Comparison of ENCODE assay signal across 1 cellular context in genomic region chr10:44935201-44935960, GRCh38.
TF ChIP-seq lines count a peak whose summit lies in the region.

No MANE protein-coding gene starts in this region.

TF ChIP-seq in HepG2, 621 proteins besides CTCF, POLR2A, EP300 and RAD21 (continued from another document and continues in another):
- TF ChIP-seq ZBTB37 (CRISPR knock-in tag; IDR thresholded peaks at IDR 0.05) (no peak), SRSF9 (IDR thresholded peaks at IDR 0.05; ENCODE audit: borderline replicate concordance, insufficient read depth, low read depth, low read length, poor library complexity, severe bottlenecking) (no peak), PAXIP1 (CRISPR knock-in tag; conservative IDR thresholded peaks at IDR 0.05) (peak; percentile 72), CC2D1A (CRISPR knock-in tag; IDR thresholded peaks at IDR 0.05) (no peak), ZFP36L1 (CRISPR knock-in tag; IDR thresholded peaks at IDR 0.05) (peak; percentile 93), TIGD3 (CRISPR knock-in tag; IDR thresholded peaks at IDR 0.05; ENCODE audit: borderline replicate concordance) (no peak), KDM4B (CRISPR knock-in tag; IDR thresholded peaks at IDR 0.05) (no peak), ZNF530 (CRISPR knock-in tag; IDR thresholded peaks at IDR 0.05; ENCODE audit: low read depth) (peak; percentile 71; the same call in 1 of the 2 replicates), ADNP (CRISPR knock-in tag; IDR thresholded peaks at IDR 0.05) (no peak), ATF7-NPFF (CRISPR knock-in tag; IDR thresholded peaks at IDR 0.05; ENCODE audit: low read depth) (peak; percentile 92), TEAD3 (CRISPR knock-in tag; optimal IDR thresholded peaks at IDR 0.05; ENCODE audit: borderline replicate concordance) (peak; percentile 96), ZFP36L2 (CRISPR knock-in tag; IDR thresholded peaks at IDR 0.05) (no peak), NBN (conservative IDR thresholded peaks at IDR 0.05) (no peak), ETV5 (CRISPR knock-in tag; IDR thresholded peaks at IDR 0.05; ENCODE audit: borderline replicate concordance) (peak; percentile 23; the same call in 1 of the 2 replicates), FUBP1 (CRISPR knock-in tag; IDR thresholded peaks at IDR 0.05; ENCODE audit: borderline replicate concordance) (no peak), HHEX (CRISPR knock-in tag; IDR thresholded peaks at IDR 0.05) (no peak), ZEB1 (IDR thresholded peaks at IDR 0.05; ENCODE audit: insufficient replicate concordance, low read depth) (no peak), ZNF407 (CRISPR knock-in tag; IDR thresholded peaks at IDR 0.05; ENCODE audit: not compliant biosample characterization) (peak; percentile 48)
- TF ChIP-seq, protein P1, sequence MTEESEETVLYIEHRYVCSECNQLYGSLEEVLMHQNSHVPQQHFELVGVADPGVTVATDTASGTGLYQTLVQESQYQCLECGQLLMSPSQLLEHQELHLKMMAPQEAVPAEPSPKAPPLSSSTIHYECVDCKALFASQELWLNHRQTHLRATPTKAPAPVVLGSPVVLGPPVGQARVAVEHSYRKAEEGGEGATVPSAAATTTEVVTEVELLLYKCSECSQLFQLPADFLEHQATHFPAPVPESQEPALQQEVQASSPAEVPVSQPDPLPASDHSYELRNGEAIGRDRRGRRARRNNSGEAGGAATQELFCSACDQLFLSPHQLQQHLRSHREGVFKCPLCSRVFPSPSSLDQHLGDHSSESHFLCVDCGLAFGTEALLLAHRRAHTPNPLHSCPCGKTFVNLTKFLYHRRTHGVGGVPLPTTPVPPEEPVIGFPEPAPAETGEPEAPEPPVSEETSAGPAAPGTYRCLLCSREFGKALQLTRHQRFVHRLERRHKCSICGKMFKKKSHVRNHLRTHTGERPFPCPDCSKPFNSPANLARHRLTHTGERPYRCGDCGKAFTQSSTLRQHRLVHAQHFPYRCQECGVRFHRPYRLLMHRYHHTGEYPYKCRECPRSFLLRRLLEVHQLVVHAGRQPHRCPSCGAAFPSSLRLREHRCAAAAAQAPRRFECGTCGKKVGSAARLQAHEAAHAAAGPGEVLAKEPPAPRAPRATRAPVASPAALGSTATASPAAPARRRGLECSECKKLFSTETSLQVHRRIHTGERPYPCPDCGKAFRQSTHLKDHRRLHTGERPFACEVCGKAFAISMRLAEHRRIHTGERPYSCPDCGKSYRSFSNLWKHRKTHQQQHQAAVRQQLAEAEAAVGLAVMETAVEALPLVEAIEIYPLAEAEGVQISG (CRISPR knock-in tag; IDR thresholded peaks at IDR 0.05) = peak; percentile 80
- TF ChIP-seq, protein P2, sequence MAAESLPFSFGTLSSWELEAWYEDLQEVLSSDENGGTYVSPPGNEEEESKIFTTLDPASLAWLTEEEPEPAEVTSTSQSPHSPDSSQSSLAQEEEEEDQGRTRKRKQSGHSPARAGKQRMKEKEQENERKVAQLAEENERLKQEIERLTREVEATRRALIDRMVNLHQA (CRISPR knock-in tag; IDR thresholded peaks at IDR 0.05) = no peak
- TF ChIP-seq, protein P3, sequence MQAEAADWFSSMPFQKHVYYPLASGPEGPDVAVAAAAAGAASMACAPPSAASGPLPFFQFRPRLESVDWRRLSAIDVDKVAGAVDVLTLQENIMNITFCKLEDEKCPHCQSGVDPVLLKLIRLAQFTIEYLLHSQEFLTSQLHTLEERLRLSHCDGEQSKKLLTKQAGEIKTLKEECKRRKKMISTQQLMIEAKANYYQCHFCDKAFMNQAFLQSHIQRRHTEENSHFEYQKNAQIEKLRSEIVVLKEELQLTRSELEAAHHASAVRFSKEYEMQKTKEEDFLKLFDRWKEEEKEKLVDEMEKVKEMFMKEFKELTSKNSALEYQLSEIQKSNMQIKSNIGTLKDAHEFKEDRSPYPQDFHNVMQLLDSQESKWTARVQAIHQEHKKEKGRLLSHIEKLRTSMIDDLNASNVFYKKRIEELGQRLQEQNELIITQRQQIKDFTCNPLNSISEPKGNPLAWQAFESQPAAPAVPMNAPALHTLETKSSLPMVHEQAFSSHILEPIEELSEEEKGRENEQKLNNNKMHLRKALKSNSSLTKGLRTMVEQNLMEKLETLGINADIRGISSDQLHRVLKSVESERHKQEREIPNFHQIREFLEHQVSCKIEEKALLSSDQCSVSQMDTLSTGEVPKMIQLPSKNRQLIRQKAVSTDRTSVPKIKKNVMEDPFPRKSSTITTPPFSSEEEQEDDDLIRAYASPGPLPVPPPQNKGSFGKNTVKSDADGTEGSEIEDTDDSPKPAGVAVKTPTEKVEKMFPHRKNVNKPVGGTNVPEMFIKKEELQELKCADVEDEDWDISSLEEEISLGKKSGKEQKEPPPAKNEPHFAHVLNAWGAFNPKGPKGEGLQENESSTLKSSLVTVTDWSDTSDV (CRISPR knock-in tag; IDR thresholded peaks at IDR 0.05) = peak; percentile 91
- TF ChIP-seq, protein P4, sequence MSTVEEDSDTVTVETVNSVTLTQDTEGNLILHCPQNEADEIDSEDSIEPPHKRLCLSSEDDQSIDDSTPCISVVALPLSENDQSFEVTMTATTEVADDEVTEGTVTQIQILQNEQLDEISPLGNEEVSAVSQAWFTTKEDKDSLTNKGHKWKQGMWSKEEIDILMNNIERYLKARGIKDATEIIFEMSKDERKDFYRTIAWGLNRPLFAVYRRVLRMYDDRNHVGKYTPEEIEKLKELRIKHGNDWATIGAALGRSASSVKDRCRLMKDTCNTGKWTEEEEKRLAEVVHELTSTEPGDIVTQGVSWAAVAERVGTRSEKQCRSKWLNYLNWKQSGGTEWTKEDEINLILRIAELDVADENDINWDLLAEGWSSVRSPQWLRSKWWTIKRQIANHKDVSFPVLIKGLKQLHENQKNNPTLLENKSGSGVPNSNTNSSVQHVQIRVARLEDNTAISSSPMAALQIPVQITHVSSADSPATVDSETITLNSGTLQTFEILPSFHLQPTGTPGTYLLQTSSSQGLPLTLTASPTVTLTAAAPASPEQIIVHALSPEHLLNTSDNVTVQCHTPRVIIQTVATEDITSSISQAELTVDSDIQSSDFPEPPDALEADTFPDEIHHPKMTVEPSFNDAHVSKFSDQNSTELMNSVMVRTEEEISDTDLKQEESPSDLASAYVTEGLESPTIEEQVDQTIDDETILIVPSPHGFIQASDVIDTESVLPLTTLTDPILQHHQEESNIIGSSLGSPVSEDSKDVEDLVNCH (CRISPR knock-in tag; IDR thresholded peaks at IDR 0.05) = no peak
- TF ChIP-seq, protein P5, sequence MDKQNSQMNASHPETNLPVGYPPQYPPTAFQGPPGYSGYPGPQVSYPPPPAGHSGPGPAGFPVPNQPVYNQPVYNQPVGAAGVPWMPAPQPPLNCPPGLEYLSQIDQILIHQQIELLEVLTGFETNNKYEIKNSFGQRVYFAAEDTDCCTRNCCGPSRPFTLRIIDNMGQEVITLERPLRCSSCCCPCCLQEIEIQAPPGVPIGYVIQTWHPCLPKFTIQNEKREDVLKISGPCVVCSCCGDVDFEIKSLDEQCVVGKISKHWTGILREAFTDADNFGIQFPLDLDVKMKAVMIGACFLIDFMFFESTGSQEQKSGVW (CRISPR knock-in tag; IDR thresholded peaks at IDR 0.05; ENCODE audit: borderline replicate concordance) = no peak
- TF ChIP-seq, protein P6, sequence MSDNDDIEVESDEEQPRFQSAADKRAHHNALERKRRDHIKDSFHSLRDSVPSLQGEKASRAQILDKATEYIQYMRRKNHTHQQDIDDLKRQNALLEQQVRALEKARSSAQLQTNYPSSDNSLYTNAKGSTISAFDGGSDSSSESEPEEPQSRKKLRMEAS (IDR thresholded peaks at IDR 0.05) = peak; percentile 98
